ENCODE assay signal across 8 cellular contexts in genomic region chr5:82278711-82279370, GRCh38. TPM values are rescaled to one million over a fixed set of nuclear protein-coding genes. Genes with fewer than 3 reads are reported as not detected.
DNase-seq lines count a peak whose midpoint lies in the region; ATAC-seq, FAIRE-seq and TF ChIP-seq lines count a peak whose summit lies in the region.

No MANE protein-coding gene starts in this region.

- 25 to 35% methylated on average over 19 of the region's 19 CpGs for WGBS in heart right ventricle, 2 donors

- H3K4me3 ChIP-seq in heart right ventricle (peak overlapping the region; percentile 75 to 95 (median 83)), mucosa of descending colon (peak overlapping the region; percentile 73)

- H3K27ac ChIP-seq in heart right ventricle (peak overlapping the region; percentile 63 to 94 (median 86)), caudate nucleus (ENCODE audit: low read depth, low read length) (peak overlapping the region; percentile 98)

- TF ChIP-seq POLR2A in GM18505 (IDR thresholded peaks at IDR 0.05; ENCODE audit: borderline replicate concordance, extremely low read depth, insufficient read depth, insufficient read length), result no peak

- ATAC-seq in heart right ventricle (no peak), Right ventricle myocardium inferior (no peak), mucosa of descending colon (no peak), GM19455 (IDR thresholded peaks at IDR 0.05; ENCODE audit: unreplicated experiment) (no peak), GM18505 (IDR thresholded peaks at IDR 0.05; ENCODE audit: unreplicated experiment) (no peak)

- H3K36me3 ChIP-seq in heart right ventricle (peaks cover 0 to 33% (median 15%) of the 10 kb centered on the region in 9 donors), mucosa of descending colon (ENCODE audit: low read depth) (peaks cover 4% of the 10 kb centered on the region)

- FAIRE-seq in urothelium cell line (lab: Jason Lieb, UNC), result no peak

- intact Hi-C loops in heart right ventricle (cut with DNase I), result no loop called here
- intact Hi-C loops in Right ventricle myocardium inferior (cut with DNase I), result no loop called here
- intact Hi-C loops in mucosa of descending colon (cut with DNase I, micrococcal nuclease), result no loop called here

- DNase-seq in heart right ventricle (no peak), Right ventricle myocardium inferior (ENCODE audit: missing footprints) (no peak), caudate nucleus (lab: John Stamatoyannopoulos, UW) (no peak), mucosa of descending colon (peak in 1 of 3 donors; percentile 40), Ammon's horn (ENCODE audit: low spot score) (no peak), urothelium cell line (ENCODE audit: low spot score) (no peak)

- H3K9me3 ChIP-seq in heart right ventricle, result no peaks in the 10 kb centered on the region
- no peaks in the 10 kb centered on the region for H3K9me3 ChIP-seq in mucosa of descending colon

- H3K4me1 ChIP-seq in heart right ventricle (peaks cover 0 to 27% (median 14%) of the 10 kb centered on the region in 9 donors), mucosa of descending colon (ENCODE audit: low read depth) (no peaks in the 10 kb centered on the region)

- no peaks in the 10 kb centered on the region for H3K27me3 ChIP-seq in heart right ventricle

- TF ChIP-seq CTCF in heart right ventricle (IDR thresholded peaks at IDR 0.05) (no peak), mucosa of descending colon (IDR thresholded peaks at IDR 0.05) (no peak)

RNA-seq across cellular contexts. Expression of gene RPS23, which starts 0.7 kb away (rescaled TPM):
- total RNA-seq in heart right ventricle (1,000 to 10,000 TPM in 9 of 10 donors, 100 to 1,000 TPM in 1; 992 to 1,282 (median 1,119) TPM), Right ventricle myocardium inferior (1,242 TPM), mucosa of descending colon (1,000 to 10,000 TPM; 1,146 to 1,498 (median 1,222) TPM)
- polyA plus RNA-seq in heart right ventricle, result 1,000 to 10,000 TPM in 1 of 2 donors, 100 to 1,000 TPM in 1; 927 to 3,427 TPM
